ENCODE assay signal across 8 cellular contexts in genomic region chr11:122633219-122633829, GRCh38. TPM values are rescaled to one million over a fixed set of nuclear protein-coding genes. Genes with fewer than 3 reads are reported as not detected.
DNase-seq lines count a peak whose midpoint lies in the region; ATAC-seq, FAIRE-seq and TF ChIP-seq lines count a peak whose summit lies in the region.

No MANE protein-coding gene starts in this region.

- intact Hi-C loops in kidney (cut with DNase I): loop anchor here (10.0 kb wide), 1 partner anchor 151 kb away; no protein-coding TSS in a partner anchor

- TF ChIP-seq CTCF in AG10803 (conservative IDR thresholded peaks at IDR 0.05; ENCODE audit: low read length): peak; percentile 79
- peak; percentile 77 to 79 for TF ChIP-seq CTCF in brain (conservative IDR thresholded peaks at IDR 0.05)
- peak; percentile 39 for TF ChIP-seq CTCF in kidney (IDR thresholded peaks at IDR 0.05; ENCODE audit: borderline replicate concordance, extremely low read depth, insufficient read depth)

- peaks cover 3% of the 10 kb centered on the region for H3K27me3 Mint-ChIP-seq in brain

- no peak overlapping the region for H3K4me3 ChIP-seq in AG10803 (ENCODE audit: low read length)
- H3K4me3 ChIP-seq in kidney (ENCODE audit: low read length in 2 of 2): no peak overlapping the region

- DNase-seq in AG10803 (ENCODE audit: low read depth) (peak; percentile 68), NCI-H446 treated with DMSO at 0.1 percent for 48 hours (lab: John Stamatoyannopoulos, UW) (peak; percentile 46), kidney (no peak), GM19238 (ENCODE audit: insufficient read length, low spot score) (no peak), COR-L47 (lab: John Stamatoyannopoulos, UW) (no peak), activated T-cell treated with anti-CD3 and anti-CD28 coated beads for 4 hours (no peak)

- no peak for FAIRE-seq in kidney (lab: Jason Lieb, UNC)

- H3K9ac ChIP-seq in kidney (ENCODE audit: low read length in 2 of 2): no peak overlapping the region

- peak; percentile 67 for ATAC-seq in GM19351 (IDR thresholded peaks at IDR 0.05; ENCODE audit: unreplicated experiment)

- H3K9me3 ChIP-seq in kidney (ENCODE audit: control insufficient read depth in 1 of 2, low read length in 2 of 2): no peaks in the 10 kb centered on the region

- H3K36me3 Mint-ChIP-seq in brain: no peaks in the 10 kb centered on the region

- peak overlapping the region in 2 of 5 experiments; percentile 2 to 70 for H3K27ac Mint-ChIP-seq in brain

- H3K9me3 Mint-ChIP-seq in brain: peaks cover 0 to 2% (median 0%) of the 10 kb centered on the region in 5 experiments

- peaks cover 10% of the 10 kb centered on the region for H3K4me1 Mint-ChIP-seq in brain

- no peaks in the 10 kb centered on the region for H3K36me3 ChIP-seq in kidney (ENCODE audit: control insufficient read depth in 1 of 2, insufficient read depth in 2 of 2, low read length in 2 of 2)

- H3K4me1 ChIP-seq in kidney (ENCODE audit: control insufficient read depth in 1 of 2, insufficient read depth in 1 of 2, low read depth in 1 of 2, low read length in 2 of 2): no peaks in the 10 kb centered on the region

- no peak overlapping the region for H3K4me3 Mint-ChIP-seq in brain

- no peak overlapping the region for H3K27ac ChIP-seq in kidney (ENCODE audit: low read depth in 2 of 2, low read length in 2 of 2)

RNA-seq across cellular contexts. Expression of gene UBASH3B, which starts 22.2 kb away (rescaled TPM):
- 6.2 TPM for polyA plus RNA-seq in brain (ENCODE audit: insufficient read depth, low read depth, low replicate concordance)
- 22.8 TPM for total RNA-seq in kidney
- polyA plus RNA-seq in kidney (ENCODE audit: insufficient read depth, low read depth, low replicate concordance): 0.62 TPM

Comparison
In these comparisons a context has a peak if more than half of its experiments do, and no peak if none do; other contexts are left out.
1. DNase-seq: peak in AG10803 (single experiment) and NCI-H446 treated with DMSO at 0.1 percent for 48 hours (single experiment); none in kidney (single experiment), GM19238 (single experiment), COR-L47 (single experiment) and activated T-cell treated with anti-CD3 and anti-CD28 coated beads for 4 hours (single experiment).
2. Peak in every context shown above with its lines, with median percentiles within 50 percentile points of each other: CTCF ChIP-seq.